In genomic region chr7:51278797-51279196, GRCh38 we compare ENCODE assay signal across 13 cellular contexts. TPM values are rescaled to one million over a fixed set of nuclear protein-coding genes. Genes with fewer than 3 reads are reported as not detected.
DNase-seq lines count a peak whose midpoint lies in the region; ATAC-seq and TF ChIP-seq lines count a peak whose summit lies in the region.
"Had no signal": no experiment of that assay in that cellular context is flagged by ENCODE, and none has a peak within 500 bp of the region (broad histone marks: within the 10 kb centered on the region; RNA-seq: fewer than 3 reads in every experiment).

No MANE protein-coding gene starts in this region.

- no peak for TF ChIP-seq CTCF in transverse colon (IDR thresholded peaks at IDR 0.05)

- 67 to 75% methylated on average over 3 to 6 of the region's 6 CpGs for WGBS in transverse colon (ENCODE audit: low coverage in 1 of 2), 2 donors

- H3K9me3 ChIP-seq in SJCRH30 (replicated peaks) = no peaks in the 10 kb centered on the region
- H3K9me3 ChIP-seq in transverse colon = no peaks in the 10 kb centered on the region

- H3K4me1 ChIP-seq in SJCRH30 (peaks cover 20% of the 10 kb centered on the region), transverse colon (no peaks in the 10 kb centered on the region)

- intact Hi-C loops in transverse colon (cut with DNase I; ENCODE audit: low total_unique reads) = no loop called here

- in situ Hi-C loops in transverse colon (cut with MboI; ENCODE audit: low pct_ligation_motif_present in 1 of 4, low pct_unique_long_range_greater_than_20kb in 1 of 4, low sequenced_read_pairs in 3 of 4) = no loop called here

- TF ChIP-seq POLR2A in transverse colon (IDR thresholded peaks at IDR 0.05) = no peak

- no peak overlapping the region for H3K4me3 ChIP-seq in SJCRH30
- H3K4me3 ChIP-seq in transverse colon = no peak overlapping the region

- no peaks in the 10 kb centered on the region for H3K36me3 ChIP-seq in SJCRH30
- H3K36me3 ChIP-seq in transverse colon = no peaks in the 10 kb centered on the region

- H3K27ac ChIP-seq in SJCRH30 = peak overlapping the region; percentile 69
- H3K27ac ChIP-seq in transverse colon = no peak overlapping the region

- no peak for TF ChIP-seq EP300 in transverse colon (IDR thresholded peaks at IDR 0.05; ENCODE audit: low read depth)

- no peaks in the 10 kb centered on the region for H3K27me3 ChIP-seq in SJCRH30
- no peaks in the 10 kb centered on the region for H3K27me3 ChIP-seq in transverse colon

- peak; percentile 74 for DNase-seq in DMS53 (lab: John Stamatoyannopoulos, UW)
- peak; percentile 38 for DNase-seq in NCI-H2107 (lab: John Stamatoyannopoulos, UW)
- DNase-seq in SJCRH30 = peak; percentile 80 to 91
- DNase-seq in occipital lobe (lab: John Stamatoyannopoulos, UW) = peak; percentile 36
- no peak for DNase-seq in activated CD4-positive, alpha-beta T cell treated with anti-CD3 and anti-CD28 coated beads, Interleukin-2, amount 50 U/mL, for 1 hour
- no peak for DNase-seq in transverse colon
- DNase-seq in HK-2 (ENCODE audit: unreplicated experiment) = no peak
- DNase-seq: effector memory CD4-positive, alpha-beta T cell; foreskin fibroblast; stimulated activated CD4-positive, alpha-beta T cell treated with anti-CD3 and anti-CD28 coated beads, Interleukin-2, amount 100 ng/mL, for 24 hours had no signal

- no peak for ATAC-seq in HG03571 (IDR thresholded peaks at IDR 0.05; ENCODE audit: unreplicated experiment)
- ATAC-seq: HepG2 had no signal

RNA-seq across cellular contexts. Expression of gene COBL, which starts 37.8 kb away (rescaled TPM):
- total RNA-seq in SJCRH30 (2014; rRNA removed; shearing (Covaris generic)) = 0.03 and 0.04 TPM in 2 replicates
- total RNA-seq in occipital lobe (6.4 TPM), transverse colon (100 to 1,000 TPM in 1 of 4 donors, 10 to 100 TPM in 3; 62.4 to 114 (median 72.2) TPM)
- total RNA-seq: pulmonary artery endothelial cell had no signal

Comparison
In these comparisons a context has a peak if more than half of its experiments do, and no peak if none do; other contexts are left out.
1. DNase-seq: peak in DMS53 (single experiment), NCI-H2107 (single experiment), SJCRH30 (2 of 2) and occipital lobe (single experiment); none in activated CD4-positive, alpha-beta T cell treated with anti-CD3 and anti-CD28 coated beads, Interleukin-2, amount 50 U/mL, for 1 hour (single experiment), transverse colon (single experiment) and HK-2 (single experiment).